Comparison of ENCODE assay signal across 9 cellular contexts in the genomic region with DNA sequence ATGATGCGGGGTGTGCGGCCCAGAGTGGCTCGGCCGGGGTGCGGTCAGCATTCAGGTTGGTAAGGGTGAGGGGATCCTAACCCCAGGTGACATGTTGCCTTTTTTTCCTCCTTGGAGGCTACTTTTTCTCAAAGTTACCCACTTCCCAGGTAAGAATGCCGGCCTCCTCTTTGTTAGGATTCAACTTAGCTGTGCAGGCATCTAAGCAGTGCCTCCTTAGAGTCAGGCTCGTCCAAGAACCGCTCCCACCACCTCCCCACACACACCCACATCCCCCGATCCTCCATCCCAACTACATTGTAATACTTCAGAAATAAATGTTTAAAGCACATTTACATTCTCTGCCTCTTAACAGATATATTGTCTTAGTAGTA. TPM values are rescaled to one million over a fixed set of nuclear protein-coding genes. Genes with fewer than 3 reads are reported as not detected.
A peak's percentile ranks its signal among the peaks of the same experiment; 100 is the strongest.
DNase-seq lines count a peak whose midpoint lies in the region; ATAC-seq and TF ChIP-seq lines count a peak whose summit lies in the region.
"Had no signal": no experiment of that assay in that cellular context is flagged by ENCODE, and none has a peak within 500 bp of the region (broad histone marks: within the 10 kb centered on the region; RNA-seq: fewer than 3 reads in every experiment).

No MANE protein-coding gene starts in this region.

- peaks cover 35% of the 10 kb centered on the region for H3K4me1 ChIP-seq in BLaER1

- peaks cover 28% of the 10 kb centered on the region for H3K27me3 ChIP-seq in BLaER1

- H3K9ac ChIP-seq in BLaER1, result peak overlapping the region; percentile 76

- H3K27me3 Mint-ChIP-seq in nephron (ENCODE audit: low read depth), result peaks cover 14% of the 10 kb centered on the region

- H3K36me3 Mint-ChIP-seq in nephron (ENCODE audit: low read depth), result no peaks in the 10 kb centered on the region

- peak overlapping the region; percentile 82 to 97 (median 89) for H3K4me3 Mint-ChIP-seq in nephron

- H3K4me2 ChIP-seq in BLaER1, result peak overlapping the region; percentile 98

- peak overlapping the region; percentile 73 for H3K4me3 ChIP-seq in BLaER1
- H3K4me3 ChIP-seq in Jurkat, Clone E6-1 (ENCODE audit: low read length), result peak overlapping the region; percentile 48
- peak overlapping the region; percentile 79 for H3K4me3 ChIP-seq in coronary artery

- 0 out of 2 replicates have a peak, but pooled peaks cover 10% of the 10 kb centered on the region for H4K20me1 ChIP-seq in BLaER1

- TF ChIP-seq CTCF in coronary artery (IDR thresholded peaks at IDR 0.05) (no peak), nephron (IDR thresholded peaks at IDR 0.05; ENCODE audit: unreplicated experiment in 3 of 3) (no peak)

- peak overlapping the region; percentile 59 to 89 (median 76) for H3K27ac Mint-ChIP-seq in nephron

- peaks cover 19% of the 10 kb centered on the region for H3K4me1 Mint-ChIP-seq in nephron

- no peaks in the 10 kb centered on the region for H3K9me3 ChIP-seq in BLaER1

- H3K27ac ChIP-seq in BLaER1 (no peak overlapping the region), coronary artery (peak overlapping the region in 1 of 2 donors; percentile 40)

- no peaks in the 10 kb centered on the region for H3K36me3 ChIP-seq in BLaER1

- no peaks in the 10 kb centered on the region for H3K9me3 Mint-ChIP-seq in nephron

- intact Hi-C loops in sciatic nerve (cut with DNase I), result no loop called here

- no peak for DNase-seq in Jurkat, Clone E6-1 (ENCODE audit: low read depth, low spot score)
- no peak for DNase-seq in coronary artery (ENCODE audit: low spot score)
- DNase-seq in NCI-H2196 treated with DMSO at 0.1 percent for 48 hours (lab: John Stamatoyannopoulos, UW; ENCODE audit: unreplicated experiment), result no peak
- DNase-seq in sciatic nerve (ENCODE audit: low spot score), result no peak
- DNase-seq in MV-4-11 (lab: John Stamatoyannopoulos, UW), result no peak
- no peak for DNase-seq in dedifferentiated amniotic fluid mesenchymal stem cell (ENCODE audit: extremely low spot score)
- DNase-seq: SIG-M5 had no signal

- no peak for ATAC-seq in sciatic nerve

RNA-seq across cellular contexts. Expression of gene ENOX1, which starts 0.7 kb away (rescaled TPM):
- not detected for polyA plus RNA-seq in Jurkat, Clone E6-1 (2012; ENCODE audit: insufficient read depth, insufficient read length)
- 4.3 TPM for total RNA-seq in sciatic nerve
